ENCODE assay signal across 7 cellular contexts in genomic region chr6:160102956-160103824, GRCh38. TPM values are rescaled to one million over a fixed set of nuclear protein-coding genes. Genes with fewer than 3 reads are reported as not detected.
DNase-seq lines count a peak whose midpoint lies in the region; ATAC-seq and TF ChIP-seq lines count a peak whose summit lies in the region.

No MANE protein-coding gene starts in this region.

- DNase-seq in ELR (ENCODE audit: low read depth) (peak; percentile 55), SW480 (ENCODE audit: low spot score) (peak; percentile 34), left ventricle myocardium inferior (no peak), globus pallidus (ENCODE audit: low spot score) (no peak), stomach (no peak)

- H3K27me3 ChIP-seq in left ventricle myocardium inferior (ENCODE audit: low read depth) (no peaks in the 10 kb centered on the region), stomach (no peaks in the 10 kb centered on the region)

- 84 to 92% (median 87%) methylated on average over 14 of the region's 14 CpGs for WGBS in stomach, 5 donors

- peaks cover 77% of the 10 kb centered on the region for H3K36me3 ChIP-seq in left ventricle myocardium inferior
- H3K36me3 ChIP-seq in stomach: peaks cover 23 to 89% (median 82%) of the 10 kb centered on the region in 4 donors

- TF ChIP-seq CTCF in left ventricle myocardium inferior (IDR thresholded peaks at IDR 0.05; ENCODE audit: borderline replicate concordance) (peak; percentile 40), stomach (IDR thresholded peaks at IDR 0.05) (no peak)

- TF ChIP-seq EP300 in stomach (IDR thresholded peaks at IDR 0.05): no peak

- ATAC-seq in HG02938 (IDR thresholded peaks at IDR 0.05; ENCODE audit: unreplicated experiment): peak; percentile 60
- ATAC-seq in HG03571 (IDR thresholded peaks at IDR 0.05; ENCODE audit: unreplicated experiment): no peak

- H3K9me3 ChIP-seq in left ventricle myocardium inferior (replicated peaks) (no peaks in the 10 kb centered on the region), stomach (no peaks in the 10 kb centered on the region)

- H3K4me1 ChIP-seq in left ventricle myocardium inferior (peaks cover 24% of the 10 kb centered on the region), stomach (peaks cover 0 to 8% (median 0%) of the 10 kb centered on the region in 4 donors)

- TF ChIP-seq POLR2A in stomach (IDR thresholded peaks at IDR 0.05): no peak

- no peak overlapping the region for H3K27ac ChIP-seq in left ventricle myocardium inferior (replicated peaks)
- no peak overlapping the region for H3K27ac ChIP-seq in stomach

- intact Hi-C loops in left ventricle myocardium inferior (cut with micrococcal nuclease) (no loop called here), stomach (cut with DNase I; ENCODE audit: low total_unique reads) (no loop called here)

- H3K4me3 ChIP-seq in left ventricle myocardium inferior (no peak overlapping the region), stomach (no peak overlapping the region)

RNA-seq across cellular contexts. Expression of gene SLC22A1, which starts 18.4 kb away (rescaled TPM):
- total RNA-seq in left ventricle myocardium inferior: 0.27 TPM
- total RNA-seq in stomach: 10 to 100 TPM in 1 of 5 donors, 1 to 10 TPM in 3, not detected in 1; 2.0 to 36.2 (median 2.7) TPM
- polyA plus RNA-seq in stomach: under 1 TPM in 2 of 3 donors, not detected in 1; 0.20 to 0.31 TPM

Comparison
In these comparisons a context has a peak if more than half of its experiments do, and no peak if none do; other contexts are left out.
1. DNase-seq: peak in ELR (single experiment) and SW480 (single experiment); none in left ventricle myocardium inferior (single experiment), globus pallidus (single experiment) and stomach (single experiment).